In the genomic region with DNA sequence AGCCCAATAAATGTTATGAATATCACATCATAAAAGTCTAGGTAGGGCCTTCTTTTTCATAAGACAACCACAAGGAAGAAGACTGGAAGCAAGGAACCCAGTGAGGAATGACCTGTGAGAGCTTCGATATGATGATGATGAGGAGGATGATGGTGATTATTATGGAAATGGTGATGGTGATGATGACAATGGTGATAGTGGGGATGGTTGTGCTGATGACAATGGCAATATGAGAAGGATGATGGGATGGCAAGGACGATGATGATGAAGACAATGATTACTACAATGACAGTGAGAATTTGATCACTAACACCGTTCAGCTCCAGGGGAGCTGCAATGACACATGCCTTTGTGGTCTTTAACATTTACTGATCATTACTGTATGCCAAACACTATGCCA, we compare ENCODE assay signal across 2 cellular contexts.
TF ChIP-seq lines count a peak whose summit lies in the region.

No MANE protein-coding gene starts in this region.

TF ChIP-seq in HepG2, 621 proteins besides CTCF, POLR2A, EP300 and RAD21:
- TF ChIP-seq TBX3 (IDR thresholded peaks at IDR 0.05; ENCODE audit: borderline replicate concordance), result 0 out of 2 replicates have a peak, but pooled peaks have one; percentile 18
- TF ChIP-seq ZBTB25 (CRISPR knock-in tag; IDR thresholded peaks at IDR 0.05), result no peak
- TF ChIP-seq CREB1 (IDR thresholded peaks at IDR 0.05), result peak; percentile 71; the same call in 1 of the 2 replicates
- no peak for TF ChIP-seq CREB1 (CRISPR knock-in tag; IDR thresholded peaks at IDR 0.05)
- TF ChIP-seq ZNF335 (CRISPR knock-in tag; IDR thresholded peaks at IDR 0.05), result no peak
TF ChIP-seq in HepG2: peak in this region for 2.

TF ChIP-seq in HEK293, 187 proteins besides CTCF, POLR2A, EP300 and RAD21:
- no peak for TF ChIP-seq ZNF830 (tag by site-specific recombination; IDR thresholded peaks at IDR 0.05; ENCODE audit: low read depth)
- TF ChIP-seq, protein P1, sequence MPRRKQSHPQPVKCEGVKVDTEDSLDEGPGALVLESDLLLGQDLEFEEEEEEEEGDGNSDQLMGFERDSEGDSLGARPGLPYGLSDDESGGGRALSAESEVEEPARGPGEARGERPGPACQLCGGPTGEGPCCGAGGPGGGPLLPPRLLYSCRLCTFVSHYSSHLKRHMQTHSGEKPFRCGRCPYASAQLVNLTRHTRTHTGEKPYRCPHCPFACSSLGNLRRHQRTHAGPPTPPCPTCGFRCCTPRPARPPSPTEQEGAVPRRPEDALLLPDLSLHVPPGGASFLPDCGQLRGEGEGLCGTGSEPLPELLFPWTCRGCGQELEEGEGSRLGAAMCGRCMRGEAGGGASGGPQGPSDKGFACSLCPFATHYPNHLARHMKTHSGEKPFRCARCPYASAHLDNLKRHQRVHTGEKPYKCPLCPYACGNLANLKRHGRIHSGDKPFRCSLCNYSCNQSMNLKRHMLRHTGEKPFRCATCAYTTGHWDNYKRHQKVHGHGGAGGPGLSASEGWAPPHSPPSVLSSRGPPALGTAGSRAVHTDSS (tag by site-specific recombination; IDR thresholded peaks at IDR 0.05), result peak; percentile 79
